In genomic region chr3:128424508-128425069, GRCh38 we compare ENCODE assay signal across 24 cellular contexts. TPM values are rescaled to one million over a fixed set of nuclear protein-coding genes. Genes with fewer than 3 reads are reported as not detected.
DNase-seq lines count a peak whose midpoint lies in the region; ATAC-seq, FAIRE-seq and TF ChIP-seq lines count a peak whose summit lies in the region.
"Had no signal": no experiment of that assay in that cellular context is flagged by ENCODE, and none has a peak within 500 bp of the region (broad histone marks: within the 10 kb centered on the region; RNA-seq: fewer than 3 reads in every experiment).

No MANE protein-coding gene starts in this region.

- TF ChIP-seq CTCF in astrocyte of the spinal cord (IDR thresholded peaks at IDR 0.05; ENCODE audit: low read depth, low read length), result no peak

- H3K4me3 ChIP-seq in astrocyte of the spinal cord (ENCODE audit: low read depth, low read length), result no peak overlapping the region
- H3K4me3 ChIP-seq in skeletal muscle cell (ENCODE audit: low read depth, low read length), result no peak overlapping the region
- H3K4me3 ChIP-seq: adrenal gland, skin epidermis had no signal

- peak; percentile 54 for DNase-seq in Daoy (ENCODE audit: low read depth)
- peak; percentile 91 for DNase-seq in HTR-8/SVneo (ENCODE audit: insufficient read length, low spot score)
- DNase-seq in astrocyte of the spinal cord (ENCODE audit: low read depth, low spot score), result peak; percentile 84
- DNase-seq in skeletal muscle cell (ENCODE audit: low read depth), result peak; percentile 45
- no peak for DNase-seq in middle frontal gyrus (ENCODE audit: extremely low spot score, low spot score)
- no peak for DNase-seq in activated CD4-positive, alpha-beta T cell treated with anti-CD3 and anti-CD28 coated beads for 4 hours
- no peak for DNase-seq in nucleus accumbens (lab: John Stamatoyannopoulos, UW)
- DNase-seq: activated CD4-positive, alpha-beta T cell treated with anti-CD3 and anti-CD28 coated beads, Interleukin-2, amount 50 U/mL, for 1 hour; activated gamma-delta T cell; BE2C; effector memory CD4-positive, alpha-beta T cell; GOT3; Karpas-422; mammary epithelial cell; naive thymus-derived CD8-positive, alpha-beta T cell; NCI-H1417 treated with DMSO at 0.1 percent for 48 hours; stimulated activated CD4-positive, alpha-beta T cell treated with anti-CD3 and anti-CD28 coated beads, Interleukin-4, amount 100 ng/mL, for 1 hour had no signal

- FAIRE-seq in HTR-8/SVneo (lab: Jason Lieb, UNC), result peak; percentile 95
- FAIRE-seq: TTC549, urothelium cell line had no signal

- no peak for ATAC-seq in GM18517 (IDR thresholded peaks at IDR 0.05; ENCODE audit: unreplicated experiment)
- ATAC-seq: naive thymus-derived CD8-positive, alpha-beta T cell had no signal

- in situ Hi-C loops in astrocyte of the spinal cord (cut with HindIII; ENCODE audit: low sequenced_read_pairs), result no loop called here

RNA-seq across cellular contexts. Expression of gene DNAJB8, which starts 42.1 kb away (rescaled TPM):
- total RNA-seq in Daoy (2014; rRNA removed; shearing (Covaris generic)), result not detected in 2 replicates
- total RNA-seq: adrenal gland; kidney epithelial cell; mammary epithelial cell; naive thymus-derived CD8-positive, alpha-beta T cell; subcutaneous adipose tissue had no signal

Comparison
In these comparisons a context has a peak if more than half of its experiments do, and no peak if none do; other contexts are left out.
1. DNase-seq: peak in Daoy (single experiment), HTR-8/SVneo (single experiment), astrocyte of the spinal cord (single experiment) and skeletal muscle cell (single experiment); none in middle frontal gyrus (single experiment), activated CD4-positive, alpha-beta T cell treated with anti-CD3 and anti-CD28 coated beads for 4 hours (0 of 2) and nucleus accumbens (0 of 56).